Comparison of ENCODE assay signal across 8 cellular contexts in genomic region chr2:170409164-170409535, GRCh38.
DNase-seq lines count a peak whose midpoint lies in the region; ATAC-seq and TF ChIP-seq lines count a peak whose summit lies in the region.

No MANE protein-coding gene starts in this region.

- H3K36me3 Mint-ChIP-seq in activated CD8-positive, alpha-beta T cell treated with anti-CD3 and anti-CD28 coated beads for 36 hours (ENCODE audit: low read depth): no peaks in the 10 kb centered on the region

- peaks cover 20% of the 10 kb centered on the region for H3K27me3 Mint-ChIP-seq in activated CD8-positive, alpha-beta T cell treated with anti-CD3 and anti-CD28 coated beads for 36 hours

- CTCF ChIA-PET in activated CD8-positive, alpha-beta T cell treated with anti-CD3 and anti-CD28 coated beads for 36 hours (lab: Charles Lee): interaction anchor here (0.5 to 5.3 kb wide), 73 partner anchors 9 to 466 kb away, joined by 3 to 73 read pairs (median 4); partner anchors contain the start of gene GAD1

- H3K27ac Mint-ChIP-seq in activated CD8-positive, alpha-beta T cell treated with anti-CD3 and anti-CD28 coated beads for 36 hours: no peak overlapping the region

- DNase-seq in CD1c-positive myeloid dendritic cell (ENCODE audit: extremely low spot score) (peak; percentile 84), NCI-H82 (lab: John Stamatoyannopoulos, UW) (peak; percentile 85), midbrain (lab: John Stamatoyannopoulos, UW) (peak; percentile 71)
- peak; percentile 87 for DNase-seq in activated CD8-positive, alpha-beta T cell treated with anti-CD3 and anti-CD28 coated beads for 36 hours
- peak; percentile 22 to 56 (median 25) for DNase-seq in effector memory CD4-positive, alpha-beta T cell
- peak; percentile 57 to 58 for DNase-seq in stimulated activated CD8-positive, alpha-beta memory T cell treated with anti-CD3 and anti-CD28 coated beads, Interleukin-2, amount 100 ng/mL, for 48 hours (ENCODE audit: low read depth in 2 of 2)

- no peaks in the 10 kb centered on the region for H3K4me1 ChIP-seq in effector memory CD4-positive, alpha-beta T cell (ENCODE audit: control insufficient read depth, insufficient read depth, low read length, poor library complexity, severe bottlenecking)

- intact Hi-C loops in activated CD8-positive, alpha-beta T cell treated with anti-CD3 and anti-CD28 coated beads for 36 hours (cut with micrococcal nuclease): loop anchor here (2.0 kb wide), 1 partner anchor 404 kb away; no protein-coding TSS in a partner anchor

- POLR2A ChIA-PET in activated CD8-positive, alpha-beta T cell treated with anti-CD3 and anti-CD28 coated beads for 36 hours (lab: Charles Lee): interaction anchor here (0.7 kb wide), 1 partner anchor 338 kb away, joined by 3 read pairs; no protein-coding TSS in a partner anchor

- peak; percentile 51 for ATAC-seq in HG03354 (IDR thresholded peaks at IDR 0.05; ENCODE audit: poor library complexity, severe bottlenecking, unreplicated experiment)
- ATAC-seq in activated CD8-positive, alpha-beta T cell treated with anti-CD3 and anti-CD28 coated beads for 36 hours: peak; percentile 75
- no peak for ATAC-seq in GM18907 (IDR thresholded peaks at IDR 0.05; ENCODE audit: unreplicated experiment)

- no peaks in the 10 kb centered on the region for H3K36me3 ChIP-seq in effector memory CD4-positive, alpha-beta T cell (ENCODE audit: control insufficient read depth, insufficient read depth, low read length)

- no peak overlapping the region for H3K27ac ChIP-seq in effector memory CD4-positive, alpha-beta T cell (ENCODE audit: insufficient read depth, low read length, poor library complexity, severe bottlenecking)

- H3K4me1 Mint-ChIP-seq in activated CD8-positive, alpha-beta T cell treated with anti-CD3 and anti-CD28 coated beads for 36 hours (ENCODE audit: low read depth): peaks cover 4% of the 10 kb centered on the region

- no peaks in the 10 kb centered on the region for H3K9me3 Mint-ChIP-seq in activated CD8-positive, alpha-beta T cell treated with anti-CD3 and anti-CD28 coated beads for 36 hours

- H3K27me3 ChIP-seq in effector memory CD4-positive, alpha-beta T cell (replicated peaks; ENCODE audit: control insufficient read depth, insufficient read depth, low read length, poor library complexity, severe bottlenecking): peaks cover 10% of the 10 kb centered on the region

- H3K4me3 ChIP-seq in effector memory CD4-positive, alpha-beta T cell (ENCODE audit: insufficient read depth, low read depth, low read length, poor library complexity, severe bottlenecking): no peak overlapping the region

- H3K4me3 Mint-ChIP-seq in activated CD8-positive, alpha-beta T cell treated with anti-CD3 and anti-CD28 coated beads for 36 hours: peak overlapping the region; percentile 39

- H3K9me3 ChIP-seq in effector memory CD4-positive, alpha-beta T cell (ENCODE audit: control insufficient read depth, low read length): no peaks in the 10 kb centered on the region

- TF ChIP-seq CTCF in activated CD8-positive, alpha-beta T cell treated with anti-CD3 and anti-CD28 coated beads for 36 hours (IDR thresholded peaks at IDR 0.05): peak; percentile 90

Comparison
In these comparisons a context has a peak if more than half of its experiments do, and no peak if none do; other contexts are left out.
1. DNase-seq: peak in every context shown above with its lines; median percentile 87 in activated CD8-positive, alpha-beta T cell treated with anti-CD3 and anti-CD28 coated beads for 36 hours; 85 in NCI-H82; 84 in CD1c-positive myeloid dendritic cell; 71 in midbrain; 58 in stimulated activated CD8-positive, alpha-beta memory T cell treated with anti-CD3 and anti-CD28 coated beads, Interleukin-2, amount 100 ng/mL, for 48 hours; 25 in effector memory CD4-positive, alpha-beta T cell.